ENCODE assay signal across 1 cellular context in genomic region chr6:15430947-15431405, GRCh38.
TF ChIP-seq lines count a peak whose summit lies in the region.

No MANE protein-coding gene starts in this region.

TF ChIP-seq in HepG2, 621 proteins besides CTCF, POLR2A, EP300 and RAD21 (continued from another document and continues in another):
- TF ChIP-seq LRRFIP1 (CRISPR knock-in tag; conservative IDR thresholded peaks at IDR 0.05), result no peak
- TF ChIP-seq PITX1 (CRISPR knock-in tag; IDR thresholded peaks at IDR 0.05), result 0 out of 2 replicates have a peak, but pooled peaks have one; percentile 26
- TF ChIP-seq, protein P1, sequence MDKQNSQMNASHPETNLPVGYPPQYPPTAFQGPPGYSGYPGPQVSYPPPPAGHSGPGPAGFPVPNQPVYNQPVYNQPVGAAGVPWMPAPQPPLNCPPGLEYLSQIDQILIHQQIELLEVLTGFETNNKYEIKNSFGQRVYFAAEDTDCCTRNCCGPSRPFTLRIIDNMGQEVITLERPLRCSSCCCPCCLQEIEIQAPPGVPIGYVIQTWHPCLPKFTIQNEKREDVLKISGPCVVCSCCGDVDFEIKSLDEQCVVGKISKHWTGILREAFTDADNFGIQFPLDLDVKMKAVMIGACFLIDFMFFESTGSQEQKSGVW (CRISPR knock-in tag; IDR thresholded peaks at IDR 0.05; ENCODE audit: borderline replicate concordance), result no peak
- no peak for TF ChIP-seq RBM39 (IDR thresholded peaks at IDR 0.05; ENCODE audit: low read depth, low read length, poor library complexity, severe bottlenecking)
- no peak for TF ChIP-seq FOXK2 (IDR thresholded peaks at IDR 0.05)
- no peak for TF ChIP-seq POLR2AphosphoS2 (IDR thresholded peaks at IDR 0.05; ENCODE audit: low read depth, low read length)
- TF ChIP-seq TOE1 (CRISPR knock-in tag; IDR thresholded peaks at IDR 0.05), result no peak
- no peak for TF ChIP-seq SOX6 (IDR thresholded peaks at IDR 0.05)
- peak; percentile 42 for TF ChIP-seq SOX6 (CRISPR knock-in tag; IDR thresholded peaks at IDR 0.05)
- TF ChIP-seq, protein P2, sequence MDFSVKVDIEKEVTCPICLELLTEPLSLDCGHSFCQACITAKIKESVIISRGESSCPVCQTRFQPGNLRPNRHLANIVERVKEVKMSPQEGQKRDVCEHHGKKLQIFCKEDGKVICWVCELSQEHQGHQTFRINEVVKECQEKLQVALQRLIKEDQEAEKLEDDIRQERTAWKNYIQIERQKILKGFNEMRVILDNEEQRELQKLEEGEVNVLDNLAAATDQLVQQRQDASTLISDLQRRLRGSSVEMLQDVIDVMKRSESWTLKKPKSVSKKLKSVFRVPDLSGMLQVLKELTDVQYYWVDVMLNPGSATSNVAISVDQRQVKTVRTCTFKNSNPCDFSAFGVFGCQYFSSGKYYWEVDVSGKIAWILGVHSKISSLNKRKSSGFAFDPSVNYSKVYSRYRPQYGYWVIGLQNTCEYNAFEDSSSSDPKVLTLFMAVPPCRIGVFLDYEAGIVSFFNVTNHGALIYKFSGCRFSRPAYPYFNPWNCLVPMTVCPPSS (IDR thresholded peaks at IDR 0.05), result no peak
- TF ChIP-seq ZNF563 (CRISPR knock-in tag; IDR thresholded peaks at IDR 0.05), result no peak
- TF ChIP-seq ZNF652 (CRISPR knock-in tag; IDR thresholded peaks at IDR 0.05; ENCODE audit: borderline replicate concordance, low read depth), result no peak
- no peak for TF ChIP-seq MAF1 (CRISPR knock-in tag; IDR thresholded peaks at IDR 0.05; ENCODE audit: borderline replicate concordance)
- TF ChIP-seq MED1 (CRISPR knock-in tag; IDR thresholded peaks at IDR 0.05), result 0 out of 2 replicates have a peak, but pooled peaks have one; percentile 32
- TF ChIP-seq POGZ (CRISPR knock-in tag; IDR thresholded peaks at IDR 0.05), result 0 out of 2 replicates have a peak, but pooled peaks have one; percentile 27
- TF ChIP-seq MBNL3 (CRISPR knock-in tag; conservative IDR thresholded peaks at IDR 0.05), result no peak
- TF ChIP-seq FOSL2 (CRISPR knock-in tag; IDR thresholded peaks at IDR 0.05), result peak; percentile 36; the same call in 1 of the 2 replicates
- TF ChIP-seq BRCA1 (CRISPR knock-in tag; IDR thresholded peaks at IDR 0.05), result no peak
- TF ChIP-seq, protein P3, sequence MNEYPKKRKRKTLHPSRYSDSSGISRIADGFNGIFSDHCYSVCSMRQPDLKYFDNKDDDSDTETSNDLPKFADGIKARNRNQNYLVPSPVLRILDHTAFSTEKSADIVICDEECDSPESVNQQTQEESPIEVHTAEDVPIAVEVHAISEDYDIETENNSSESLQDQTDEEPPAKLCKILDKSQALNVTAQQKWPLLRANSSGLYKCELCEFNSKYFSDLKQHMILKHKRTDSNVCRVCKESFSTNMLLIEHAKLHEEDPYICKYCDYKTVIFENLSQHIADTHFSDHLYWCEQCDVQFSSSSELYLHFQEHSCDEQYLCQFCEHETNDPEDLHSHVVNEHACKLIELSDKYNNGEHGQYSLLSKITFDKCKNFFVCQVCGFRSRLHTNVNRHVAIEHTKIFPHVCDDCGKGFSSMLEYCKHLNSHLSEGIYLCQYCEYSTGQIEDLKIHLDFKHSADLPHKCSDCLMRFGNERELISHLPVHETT (CRISPR knock-in tag; conservative IDR thresholded peaks at IDR 0.05), result no peak
- TF ChIP-seq SOX13 (IDR thresholded peaks at IDR 0.05), result 0 out of 2 replicates have a peak, but pooled peaks have one; percentile 4
- TF ChIP-seq SOX13 (CRISPR knock-in tag; conservative IDR thresholded peaks at IDR 0.05 in 1 of 2, IDR thresholded peaks at IDR 0.05 in 1 of 2), result peak in 1 of 2 experiments; percentile 71; a peak in 2 of 4 replicates
- TF ChIP-seq, protein P4, sequence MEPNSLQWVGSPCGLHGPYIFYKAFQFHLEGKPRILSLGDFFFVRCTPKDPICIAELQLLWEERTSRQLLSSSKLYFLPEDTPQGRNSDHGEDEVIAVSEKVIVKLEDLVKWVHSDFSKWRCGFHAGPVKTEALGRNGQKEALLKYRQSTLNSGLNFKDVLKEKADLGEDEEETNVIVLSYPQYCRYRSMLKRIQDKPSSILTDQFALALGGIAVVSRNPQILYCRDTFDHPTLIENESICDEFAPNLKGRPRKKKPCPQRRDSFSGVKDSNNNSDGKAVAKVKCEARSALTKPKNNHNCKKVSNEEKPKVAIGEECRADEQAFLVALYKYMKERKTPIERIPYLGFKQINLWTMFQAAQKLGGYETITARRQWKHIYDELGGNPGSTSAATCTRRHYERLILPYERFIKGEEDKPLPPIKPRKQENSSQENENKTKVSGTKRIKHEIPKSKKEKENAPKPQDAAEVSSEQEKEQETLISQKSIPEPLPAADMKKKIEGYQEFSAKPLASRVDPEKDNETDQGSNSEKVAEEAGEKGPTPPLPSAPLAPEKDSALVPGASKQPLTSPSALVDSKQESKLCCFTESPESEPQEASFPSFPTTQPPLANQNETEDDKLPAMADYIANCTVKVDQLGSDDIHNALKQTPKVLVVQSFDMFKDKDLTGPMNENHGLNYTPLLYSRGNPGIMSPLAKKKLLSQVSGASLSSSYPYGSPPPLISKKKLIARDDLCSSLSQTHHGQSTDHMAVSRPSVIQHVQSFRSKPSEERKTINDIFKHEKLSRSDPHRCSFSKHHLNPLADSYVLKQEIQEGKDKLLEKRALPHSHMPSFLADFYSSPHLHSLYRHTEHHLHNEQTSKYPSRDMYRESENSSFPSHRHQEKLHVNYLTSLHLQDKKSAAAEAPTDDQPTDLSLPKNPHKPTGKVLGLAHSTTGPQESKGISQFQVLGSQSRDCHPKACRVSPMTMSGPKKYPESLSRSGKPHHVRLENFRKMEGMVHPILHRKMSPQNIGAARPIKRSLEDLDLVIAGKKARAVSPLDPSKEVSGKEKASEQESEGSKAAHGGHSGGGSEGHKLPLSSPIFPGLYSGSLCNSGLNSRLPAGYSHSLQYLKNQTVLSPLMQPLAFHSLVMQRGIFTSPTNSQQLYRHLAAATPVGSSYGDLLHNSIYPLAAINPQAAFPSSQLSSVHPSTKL (CRISPR knock-in tag; IDR thresholded peaks at IDR 0.05), result peak; percentile 62
- TF ChIP-seq CEBPB (IDR thresholded peaks at IDR 0.05; ENCODE audit: borderline replicate concordance, low read depth, low read length), result peak; percentile 79
- TF ChIP-seq MLXIP (CRISPR knock-in tag; IDR thresholded peaks at IDR 0.05; ENCODE audit: borderline replicate concordance), result no peak
- no peak for TF ChIP-seq ZNF672 (CRISPR knock-in tag; IDR thresholded peaks at IDR 0.05)
- peak; percentile 69 for TF ChIP-seq GATAD2A (CRISPR knock-in tag; IDR thresholded peaks at IDR 0.05)
- TF ChIP-seq FOXP1 (IDR thresholded peaks at IDR 0.05), result no peak
- peak; percentile 87 for TF ChIP-seq FOXP1 (CRISPR knock-in tag; IDR thresholded peaks at IDR 0.05)
- TF ChIP-seq POGK (CRISPR knock-in tag; conservative IDR thresholded peaks at IDR 0.05), result no peak
- TF ChIP-seq, protein P5, sequence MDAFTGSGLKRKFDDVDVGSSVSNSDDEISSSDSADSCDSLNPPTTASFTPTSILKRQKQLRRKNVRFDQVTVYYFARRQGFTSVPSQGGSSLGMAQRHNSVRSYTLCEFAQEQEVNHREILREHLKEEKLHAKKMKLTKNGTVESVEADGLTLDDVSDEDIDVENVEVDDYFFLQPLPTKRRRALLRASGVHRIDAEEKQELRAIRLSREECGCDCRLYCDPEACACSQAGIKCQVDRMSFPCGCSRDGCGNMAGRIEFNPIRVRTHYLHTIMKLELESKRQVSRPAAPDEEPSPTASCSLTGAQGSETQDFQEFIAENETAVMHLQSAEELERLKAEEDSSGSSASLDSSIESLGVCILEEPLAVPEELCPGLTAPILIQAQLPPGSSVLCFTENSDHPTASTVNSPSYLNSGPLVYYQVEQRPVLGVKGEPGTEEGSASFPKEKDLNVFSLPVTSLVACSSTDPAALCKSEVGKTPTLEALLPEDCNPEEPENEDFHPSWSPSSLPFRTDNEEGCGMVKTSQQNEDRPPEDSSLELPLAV (CRISPR knock-in tag; conservative IDR thresholded peaks at IDR 0.05; ENCODE audit: low read depth), result no peak
- TF ChIP-seq PRDM15 (CRISPR knock-in tag; IDR thresholded peaks at IDR 0.05), result no peak
- TF ChIP-seq ZFP37 (CRISPR knock-in tag; IDR thresholded peaks at IDR 0.05; ENCODE audit: borderline replicate concordance), result no peak
- no peak for TF ChIP-seq JARID2 (CRISPR knock-in tag; IDR thresholded peaks at IDR 0.05; ENCODE audit: insufficient replicate concordance)
- TF ChIP-seq FOXO1 (CRISPR knock-in tag; IDR thresholded peaks at IDR 0.05), result peak; percentile 69
- no peak for TF ChIP-seq CHD4 (IDR thresholded peaks at IDR 0.05; ENCODE audit: borderline replicate concordance, low read length)
- no peak for TF ChIP-seq ZNF784 (CRISPR knock-in tag; IDR thresholded peaks at IDR 0.05; ENCODE audit: borderline replicate concordance)
- TF ChIP-seq CEBPG (CRISPR knock-in tag; IDR thresholded peaks at IDR 0.05), result peak; percentile 81
- TF ChIP-seq ZNF737 (CRISPR knock-in tag; IDR thresholded peaks at IDR 0.05; ENCODE audit: borderline replicate concordance), result no peak
- no peak for TF ChIP-seq MTF1 (CRISPR knock-in tag; IDR thresholded peaks at IDR 0.05)
